Comparison of ENCODE assay signal across 1 cellular context in genomic region chr12:132323171-132324010, GRCh38.
TF ChIP-seq lines count a peak whose summit lies in the region.

No MANE protein-coding gene starts in this region.

TF ChIP-seq in IMR-90, 13 proteins besides CTCF, POLR2A, EP300 and RAD21 (continued from another document):
- TF ChIP-seq RCOR1 (IDR thresholded peaks at IDR 0.05; ENCODE audit: insufficient replicate concordance, low read length), result no peak
- no peak for TF ChIP-seq SMC3 (IDR thresholded peaks at IDR 0.05; ENCODE audit: low read depth, low read length)
- TF ChIP-seq BHLHE40 (IDR thresholded peaks at IDR 0.05; ENCODE audit: low read depth, low read length), result no peak
TF ChIP-seq in IMR-90: peak in this region for 0.
